ENCODE assay signal across 9 cellular contexts in the genomic region with DNA sequence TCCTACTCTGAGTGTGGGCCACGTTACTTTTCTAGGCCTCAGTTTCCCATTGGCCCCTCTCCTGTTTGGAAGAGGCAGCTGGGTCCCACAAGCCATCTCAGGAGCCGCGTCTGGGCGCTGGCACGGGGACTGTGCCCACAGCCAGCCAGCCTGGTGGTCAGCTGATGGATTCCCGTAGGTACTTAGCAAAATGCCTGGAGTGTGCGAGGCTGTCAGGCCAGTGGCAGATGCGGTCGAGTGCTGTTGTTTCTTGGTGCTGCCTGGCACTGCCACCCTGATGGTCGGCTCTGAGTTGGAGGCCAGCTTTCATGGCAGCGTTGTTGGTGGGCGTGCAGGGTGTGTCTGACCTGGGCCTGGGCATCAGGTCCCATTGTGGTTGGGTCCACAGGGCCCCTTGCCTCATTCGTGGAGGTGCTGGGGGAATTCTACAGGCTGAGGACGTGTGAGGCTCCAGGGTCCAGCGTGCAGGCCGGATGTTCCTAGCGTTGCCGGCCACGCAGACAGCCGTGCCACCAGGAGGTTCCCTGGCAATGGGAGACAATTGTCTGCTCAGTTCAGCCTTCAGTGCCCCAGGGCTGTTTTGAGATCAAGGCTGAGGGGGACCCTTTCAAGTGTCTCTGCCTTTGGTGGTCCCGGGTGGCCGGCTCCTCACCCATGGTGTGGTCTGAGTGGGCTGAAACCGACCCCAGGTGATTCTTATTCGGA. TPM values are rescaled to one million over a fixed set of nuclear protein-coding genes. Genes with fewer than 3 reads are reported as not detected.
DNase-seq lines count a peak whose midpoint lies in the region; ATAC-seq and TF ChIP-seq lines count a peak whose summit lies in the region.
"Had no signal": no experiment of that assay in that cellular context is flagged by ENCODE, and none has a peak within 500 bp of the region (broad histone marks: within the 10 kb centered on the region; RNA-seq: fewer than 3 reads in every experiment).

No MANE protein-coding gene starts in this region.

- H3K27me3 ChIP-seq in CD4-positive, alpha-beta T cell (ENCODE audit: control insufficient read depth, insufficient read depth, low read length) = no peaks in the 10 kb centered on the region
- no peaks in the 10 kb centered on the region for H3K27me3 ChIP-seq in Peyer's patch
- no peaks in the 10 kb centered on the region for H3K27me3 ChIP-seq in osteoblast (ENCODE audit: insufficient read depth, low read length)

- no peaks in the 10 kb centered on the region for H3K27me3 Mint-ChIP-seq in CD4-positive, alpha-beta T cell
- H3K27me3 Mint-ChIP-seq in osteocyte (ENCODE audit: unreplicated experiment) = no peaks in the 10 kb centered on the region
- H3K27me3 Mint-ChIP-seq in HFFc6 (ENCODE audit: insufficient read depth) = peaks cover 11% of the 10 kb centered on the region; the same call in 1 of the 2 replicates

- peaks cover 79% of the 10 kb centered on the region for H3K4me1 Mint-ChIP-seq in CD4-positive, alpha-beta T cell (ENCODE audit: low read depth)
- H3K4me1 Mint-ChIP-seq in osteocyte (ENCODE audit: unreplicated experiment) (peaks cover 54% of the 10 kb centered on the region), HFFc6 (ENCODE audit: low read depth) (peaks cover 27% of the 10 kb centered on the region)

- H3K9me3 ChIP-seq in CD4-positive, alpha-beta T cell (ENCODE audit: control insufficient read depth, low read length) = no peaks in the 10 kb centered on the region
- H3K9me3 ChIP-seq in Peyer's patch = no peaks in the 10 kb centered on the region
- no peaks in the 10 kb centered on the region for H3K9me3 ChIP-seq in osteoblast (ENCODE audit: low read depth, low read length)

- no peak overlapping the region for H3K27ac ChIP-seq in CD4-positive, alpha-beta T cell (ENCODE audit: low read depth, low read length)
- H3K27ac ChIP-seq in Peyer's patch (peak overlapping the region in 3 of 4 donors; percentile 57 to 90 (median 81)), osteoblast (ENCODE audit: low read depth, low read length) (no peak overlapping the region)

- no peak for TF ChIP-seq POLR2A in Peyer's patch (IDR thresholded peaks at IDR 0.05)

- peaks cover 99% of the 10 kb centered on the region for H3K79me2 ChIP-seq in osteoblast (ENCODE audit: insufficient read depth, low read length)

- H3K27ac Mint-ChIP-seq in CD4-positive, alpha-beta T cell = no peak overlapping the region
- H3K27ac Mint-ChIP-seq in osteocyte (ENCODE audit: unreplicated experiment) (peak overlapping the region; percentile 59), HFFc6 (no peak overlapping the region)

- peaks cover 87% of the 10 kb centered on the region for H4K20me1 ChIP-seq in osteoblast (ENCODE audit: insufficient read depth, low read length)

- H3K4me1 ChIP-seq in Peyer's patch (peaks cover 15 to 69% (median 33%) of the 10 kb centered on the region in 4 donors), osteoblast (ENCODE audit: insufficient read depth, low read length) (peaks cover 21% of the 10 kb centered on the region)

- no peak for ATAC-seq in CD4-positive, alpha-beta T cell (ENCODE audit: poor library complexity)
- ATAC-seq in left ventricle myocardium superior (peak; percentile 11), HG02885 (IDR thresholded peaks at IDR 0.05; ENCODE audit: poor library complexity, unreplicated experiment) (no peak)

- no peak for DNase-seq in CD4-positive, alpha-beta T cell
- peak in 1 of 3 donors; percentile 44 for DNase-seq in Peyer's patch
- peak; percentile 37 for DNase-seq in left ventricle myocardium superior
- no peak for DNase-seq in osteocyte (ENCODE audit: extremely low spot score, unreplicated experiment)
- DNase-seq in osteoblast (ENCODE audit: insufficient read length, low spot score, missing footprints) = no peak
- no peak for DNase-seq in NOMO-1 treated with DMSO at 0.1 percent for 48 hours (lab: John Stamatoyannopoulos, UW; ENCODE audit: unreplicated experiment)
- DNase-seq in HFFc6 = no peak
- DNase-seq: activated CD4-positive, CD25-positive, alpha-beta regulatory T cell had no signal

- H3K36me3 Mint-ChIP-seq in CD4-positive, alpha-beta T cell (ENCODE audit: low read depth) = peaks cover 76% of the 10 kb centered on the region
- H3K36me3 Mint-ChIP-seq in osteocyte (ENCODE audit: unreplicated experiment) = peaks cover 3% of the 10 kb centered on the region
- H3K36me3 Mint-ChIP-seq in HFFc6 (ENCODE audit: low read depth) = peaks cover 10% of the 10 kb centered on the region; the same call in 1 of the 2 replicates

- H3K36me3 ChIP-seq in Peyer's patch (no peaks in the 10 kb centered on the region), osteoblast (ENCODE audit: insufficient read depth, low read length) (peaks cover 5% of the 10 kb centered on the region)

- TF ChIP-seq CTCF in CD4-positive, alpha-beta T cell (IDR thresholded peaks at IDR 0.05) = no peak
- TF ChIP-seq CTCF in Peyer's patch (IDR thresholded peaks at IDR 0.05) (no peak), osteocyte (IDR thresholded peaks at IDR 0.05) (no peak), osteoblast (IDR thresholded peaks at IDR 0.05; ENCODE audit: extremely low read depth, low read depth, low read length) (no peak), HFFc6 (IDR thresholded peaks at IDR 0.05) (no peak)

- no peak overlapping the region for H2AFZ ChIP-seq in osteoblast (ENCODE audit: low read length)

- CTCF ChIA-PET in CD4-positive, alpha-beta T cell (lab: Charles Lee) = no interaction called here

- peak overlapping the region; percentile 78 for H3K4me3 Mint-ChIP-seq in CD4-positive, alpha-beta T cell
- H3K4me3 Mint-ChIP-seq in osteocyte (ENCODE audit: unreplicated experiment) (no peak overlapping the region), HFFc6 (no peak overlapping the region)

- H3K4me2 ChIP-seq in osteoblast (ENCODE audit: insufficient read depth, low read length) = no peak overlapping the region

- intact Hi-C loops in CD4-positive, alpha-beta T cell (cut with DNase I, micrococcal nuclease) = no loop called here
- intact Hi-C loops in left ventricle myocardium superior (cut with micrococcal nuclease) = no loop called here

- no peaks in the 10 kb centered on the region for H3K9me3 Mint-ChIP-seq in CD4-positive, alpha-beta T cell
- no peaks in the 10 kb centered on the region for H3K9me3 Mint-ChIP-seq in osteocyte (ENCODE audit: unreplicated experiment)
- no peaks in the 10 kb centered on the region for H3K9me3 Mint-ChIP-seq in HFFc6

- POLR2A ChIA-PET in CD4-positive, alpha-beta T cell (lab: Charles Lee) = no interaction called here

- H3K4me3 ChIP-seq in Peyer's patch = peak overlapping the region in 2 of 4 donors; percentile 4
- no peak overlapping the region for H3K4me3 ChIP-seq in osteoblast (ENCODE audit: insufficient read depth, low read length)

RNA-seq across cellular contexts. Expression of a gene that starts 20.9 kb away (rescaled TPM):
- total RNA-seq in CD4-positive, alpha-beta T cell = 100 to 1,000 TPM; 286 to 324 TPM
- total RNA-seq in Peyer's patch (10 to 100 TPM; 20.1 to 41.5 (median 37.1) TPM), left ventricle myocardium superior (35.3 TPM), osteocyte (131 and 132 TPM in 2 replicates), osteoblast (48.9 TPM in 2 replicates)
- 10 to 100 TPM; 63.7 to 76.6 (median 66.1) TPM for total RNA-seq in HFFc6 (2021; fragmentation: NEBNext Ultra II Directional; extraction: Animal tissue kit (Norgen Biotek cat#: 25700))

RNA-seq across cellular contexts. Expression of a gene that starts 54.4 kb away (rescaled TPM):
- 10 to 100 TPM; 51.7 to 53.1 TPM for total RNA-seq in CD4-positive, alpha-beta T cell
- 10 to 100 TPM; 16.5 to 31.2 (median 25.4) TPM for total RNA-seq in Peyer's patch
- 38.4 TPM for total RNA-seq in left ventricle myocardium superior
- 85.1 and 90.4 TPM in 2 replicates for total RNA-seq in osteocyte
- total RNA-seq in osteoblast = 18.6 and 25.3 TPM in 2 replicates
- total RNA-seq in HFFc6 (2021; fragmentation: NEBNext Ultra II Directional; extraction: Animal tissue kit (Norgen Biotek cat#: 25700)) = 10 to 100 TPM; 75.3 to 97.4 (median 82.7) TPM

Comparison
In these comparisons a context has a peak if more than half of its experiments do, and no peak if none do; other contexts are left out.
1. H3K27ac ChIP-seq: peak in Peyer's patch (3 of 4); none in CD4-positive, alpha-beta T cell (single experiment) and osteoblast (single experiment).